Comparison of ENCODE assay signal across 8 cellular contexts in the genomic region with DNA sequence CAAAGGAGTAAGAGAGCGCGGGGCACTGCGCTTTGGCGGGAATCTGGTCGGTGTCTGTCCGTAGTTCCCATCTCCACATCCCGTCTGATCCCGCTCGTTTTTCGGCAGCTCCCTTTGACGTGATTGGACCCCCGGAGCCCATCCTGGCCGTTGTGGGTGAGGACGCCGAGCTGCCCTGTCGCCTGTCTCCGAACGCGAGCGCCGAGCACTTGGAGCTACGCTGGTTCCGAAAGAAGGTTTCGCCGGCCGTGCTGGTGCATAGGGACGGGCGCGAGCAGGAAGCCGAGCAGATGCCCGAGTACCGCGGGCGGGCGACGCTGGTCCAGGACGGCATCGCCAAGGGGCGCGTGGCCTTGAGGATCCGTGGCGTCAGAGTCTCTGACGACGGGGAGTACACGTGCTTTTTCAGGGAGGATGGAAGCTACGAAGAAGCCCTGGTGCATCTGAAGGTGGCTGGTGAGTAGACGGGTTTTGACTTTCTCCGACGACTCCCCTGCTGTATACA. TPM values are rescaled to one million over a fixed set of nuclear protein-coding genes. Genes with fewer than 3 reads are reported as not detected.
DNase-seq lines count a peak whose midpoint lies in the region; ATAC-seq and TF ChIP-seq lines count a peak whose summit lies in the region.

No MANE protein-coding gene starts in this region.

- H3K4me3 ChIP-seq in HFF-Myc (replicated peaks; ENCODE audit: low read depth, low read length) (0 out of 2 replicates have a peak overlapping the region, but pooled peaks have one; percentile 3), endodermal cell (ENCODE audit: low read length) (peak overlapping the region; percentile 69), tibial artery (peak overlapping the region; percentile 15 to 48)
- H3K4me3 ChIP-seq in naive thymus-derived CD4-positive, alpha-beta T cell (ENCODE audit: low read length), result peak overlapping the region; percentile 51

- peak overlapping the region; percentile 50 for H3K4me3 Mint-ChIP-seq in endodermal cell
- peak overlapping the region; percentile 63 to 87 (median 84) for H3K4me3 Mint-ChIP-seq in naive thymus-derived CD4-positive, alpha-beta T cell

- H3K27ac ChIP-seq in endodermal cell (ENCODE audit: low read depth, low read length) (no peak overlapping the region), tibial artery (no peak overlapping the region)
- H3K27ac ChIP-seq in naive thymus-derived CD4-positive, alpha-beta T cell (ENCODE audit: low read depth, low read length), result no peak overlapping the region

- H3K9me3 ChIP-seq in endodermal cell (ENCODE audit: control insufficient read depth, low read length) (no peaks in the 10 kb centered on the region), tibial artery (no peaks in the 10 kb centered on the region)
- H3K9me3 ChIP-seq in naive thymus-derived CD4-positive, alpha-beta T cell (ENCODE audit: control insufficient read depth in 2 of 3, low read length in 3 of 3), result no peaks in the 10 kb centered on the region

- no peaks in the 10 kb centered on the region for H3K9me3 Mint-ChIP-seq in endodermal cell
- H3K9me3 Mint-ChIP-seq in naive thymus-derived CD4-positive, alpha-beta T cell, result peaks cover 0 to 2% (median 0%) of the 10 kb centered on the region in 11 donors

- H3K36me3 Mint-ChIP-seq in endodermal cell (ENCODE audit: low read depth), result no peaks in the 10 kb centered on the region
- peaks cover 0 to 4% (median 0%) of the 10 kb centered on the region in 5 donors for H3K36me3 Mint-ChIP-seq in naive thymus-derived CD4-positive, alpha-beta T cell

- peaks cover 6% of the 10 kb centered on the region for H3K4me1 ChIP-seq in endodermal cell (ENCODE audit: control insufficient read depth, insufficient read depth, low read length)
- peaks cover 10% of the 10 kb centered on the region in 2 donors for H3K4me1 ChIP-seq in naive thymus-derived CD4-positive, alpha-beta T cell (ENCODE audit: control insufficient read depth in 2 of 2, insufficient read depth in 2 of 2, low read length in 2 of 2)
- peaks cover 0 to 12% (median 8%) of the 10 kb centered on the region in 4 donors for H3K4me1 ChIP-seq in tibial artery

- intact Hi-C loops in naive thymus-derived CD4-positive, alpha-beta T cell (cut with micrococcal nuclease), result loop anchor here in 1 of 2 donors (1.0 to 2.0 kb wide), 3 partner anchors 20 to 43 kb away; no protein-coding TSS in a partner anchor
- intact Hi-C loops in tibial artery (cut with DNase I; ENCODE audit: low total_unique reads), result no loop called here

- 8 to 9% methylated on average over 22 to 49 of the region's 49 CpGs for WGBS in endodermal cell (ENCODE audit: insufficient coverage in 1 of 2, insufficient read length in 1 of 2), 2 experiments

- H3K4me1 Mint-ChIP-seq in endodermal cell, result peaks cover 6% of the 10 kb centered on the region
- peaks cover 10 to 22% (median 17%) of the 10 kb centered on the region in 7 donors for H3K4me1 Mint-ChIP-seq in naive thymus-derived CD4-positive, alpha-beta T cell

- H3K27ac Mint-ChIP-seq in endodermal cell, result no peak overlapping the region
- peak overlapping the region in 7 of 9 donors; percentile 5 to 41 (median 25) for H3K27ac Mint-ChIP-seq in naive thymus-derived CD4-positive, alpha-beta T cell

- H3K27me3 Mint-ChIP-seq in endodermal cell (ENCODE audit: insufficient read depth), result peaks cover 60% of the 10 kb centered on the region
- H3K27me3 Mint-ChIP-seq in naive thymus-derived CD4-positive, alpha-beta T cell, result peaks cover 11 to 48% (median 27%) of the 10 kb centered on the region in 5 donors

- H3K36me3 ChIP-seq in endodermal cell (ENCODE audit: control insufficient read depth, insufficient read depth, low read length), result no peaks in the 10 kb centered on the region
- no peaks in the 10 kb centered on the region for H3K36me3 ChIP-seq in naive thymus-derived CD4-positive, alpha-beta T cell (ENCODE audit: control insufficient read depth in 2 of 3, insufficient read depth in 3 of 3, low read length in 3 of 3)
- no peaks in the 10 kb centered on the region for H3K36me3 ChIP-seq in tibial artery

- POLR2A ChIA-PET in naive thymus-derived CD4-positive, alpha-beta T cell (lab: Charles Lee), result interaction anchor here (0.6 to 2.3 kb wide), 8 partner anchors 25 to 63 kb away, joined by 3 to 18 read pairs (median 4); no protein-coding TSS in a partner anchor

- CTCF ChIA-PET in naive thymus-derived CD4-positive, alpha-beta T cell (lab: Charles Lee), result interaction anchor here (1.3 kb wide), 1 partner anchor 161 kb away, joined by 3 read pairs; no protein-coding TSS in a partner anchor

- peak; percentile 79 for ATAC-seq in naive thymus-derived CD4-positive, alpha-beta T cell
- ATAC-seq in HG02973 (IDR thresholded peaks at IDR 0.05; ENCODE audit: unreplicated experiment), result no peak

- DNase-seq in HFF-Myc (ENCODE audit: extremely low read depth, low read depth) (no peak), endodermal cell (peak; percentile 80), tibial artery (peak; percentile 39 to 68), AG08396 (ENCODE audit: low spot score) (no peak), hippocampal formation (lab: John Stamatoyannopoulos, UW) (no peak)
- peak; percentile 7 to 17 for DNase-seq in activated CD4-positive, alpha-beta T cell treated with anti-CD3 and anti-CD28 coated beads, Interleukin-2, amount 50 U/mL, for 24 hours (ENCODE audit: low read depth in 1 of 2, low spot score in 1 of 2)
- DNase-seq in naive thymus-derived CD4-positive, alpha-beta T cell, result peak in 8 of 9 donors; percentile 25 to 39 (median 33)

- H3K9ac ChIP-seq in endodermal cell (ENCODE audit: extremely low read depth, low read length, poor library complexity, severe bottlenecking), result no peak overlapping the region

- TF ChIP-seq CTCF in HFF-Myc (IDR thresholded peaks at IDR 0.05; ENCODE audit: low read depth, low read length, missing control alignments) (no peak), endodermal cell (conservative IDR thresholded peaks at IDR 0.05) (no peak), tibial artery (IDR thresholded peaks at IDR 0.05) (no peak)

- H3K27me3 ChIP-seq in endodermal cell (ENCODE audit: control insufficient read depth, insufficient read depth, low read length, poor library complexity, severe bottlenecking) (peaks cover 50% of the 10 kb centered on the region), tibial artery (peaks cover 2 to 40% of the 10 kb centered on the region in 2 donors)
- H3K27me3 ChIP-seq in naive thymus-derived CD4-positive, alpha-beta T cell (ENCODE audit: control insufficient read depth in 2 of 2, insufficient read depth in 2 of 2, low read length in 2 of 2), result peaks cover 13 to 15% of the 10 kb centered on the region in 2 donors

RNA-seq across cellular contexts. Expression of a gene that starts 1.4 kb away (rescaled TPM):
- total RNA-seq in endodermal cell, result under 1 TPM in 1 of 2 donors, not detected in 1; 0.11 TPM
- not detected for polyA plus RNA-seq in endodermal cell (2013, experiment 1 of 2)
- polyA plus RNA-seq in endodermal cell (2013, experiment 2 of 2), result not detected
- total RNA-seq in naive thymus-derived CD4-positive, alpha-beta T cell, result not detected
- not detected for polyA plus RNA-seq in naive thymus-derived CD4-positive, alpha-beta T cell

RNA-seq across cellular contexts. Expression of a gene that starts 36.6 kb away (rescaled TPM):
- 10 to 100 TPM; 48.8 to 79.8 TPM for total RNA-seq in endodermal cell
- polyA plus RNA-seq in endodermal cell (2013, experiment 1 of 2), result 67.9 TPM
- 65.5 TPM for polyA plus RNA-seq in endodermal cell (2013, experiment 2 of 2)
- 10 to 100 TPM; 37.6 to 96.0 (median 81.7) TPM for total RNA-seq in naive thymus-derived CD4-positive, alpha-beta T cell
- 100 to 1,000 TPM; 122 to 154 TPM for polyA plus RNA-seq in naive thymus-derived CD4-positive, alpha-beta T cell

RNA-seq across cellular contexts. Expression of a gene that starts 43.8 kb away (rescaled TPM):
- total RNA-seq in endodermal cell, result 10 to 100 TPM; 15.0 to 18.7 TPM
- polyA plus RNA-seq in endodermal cell (2013, experiment 1 of 2), result 17.1 TPM
- polyA plus RNA-seq in endodermal cell (2013, experiment 2 of 2), result 16.3 TPM
- 10 to 100 TPM; 29.0 to 54.6 (median 37.2) TPM for total RNA-seq in naive thymus-derived CD4-positive, alpha-beta T cell
- 10 to 100 TPM in 1 of 2 donors, 1 to 10 TPM in 1; 9.7 to 13.1 TPM for polyA plus RNA-seq in naive thymus-derived CD4-positive, alpha-beta T cell

Comparison
In these comparisons a context has a peak if more than half of its experiments do, and no peak if none do; other contexts are left out.
1. DNase-seq: peak in activated CD4-positive, alpha-beta T cell treated with anti-CD3 and anti-CD28 coated beads, Interleukin-2, amount 50 U/mL, for 24 hours (2 of 2), endodermal cell (single experiment), naive thymus-derived CD4-positive, alpha-beta T cell (8 of 9) and tibial artery (2 of 2); none in HFF-Myc (single experiment), AG08396 (single experiment) and hippocampal formation (0 of 2).
2. H3K4me3 ChIP-seq: peak in every context shown above with its lines; median percentile 69 in endodermal cell; 51 in naive thymus-derived CD4-positive, alpha-beta T cell; 32 in tibial artery; 3 in HFF-Myc.